Comparison of ENCODE assay signal across 8 cellular contexts in genomic region chr1:120850531-120851421, GRCh38. TPM values are rescaled to one million over a fixed set of nuclear protein-coding genes. Genes with fewer than 3 reads are reported as not detected.
DNase-seq lines count a peak whose midpoint lies in the region; ATAC-seq and TF ChIP-seq lines count a peak whose summit lies in the region.
"Not testable (repeated sequence)": the region's sequence is repeated elsewhere in the genome, so short reads cannot be mapped to it uniquely, and the experiment has no call there.

No MANE protein-coding gene starts in this region.

- intact Hi-C loops in activated CD4-positive, alpha-beta T cell treated with anti-CD3 and anti-CD28 coated beads, Interleukin-2, amount 10 ng/mL, durations not matched to agents 24 days and 14 days (cut with micrococcal nuclease) = not testable (repeated sequence)

- H3K27me3 ChIP-seq in BJ (ENCODE audit: control insufficient read depth, insufficient read depth, low read length) = not testable (repeated sequence)

- ATAC-seq in GM19324 (IDR thresholded peaks at IDR 0.05; ENCODE audit: low FRiP score, unreplicated experiment) (peak; percentile 93), HG03575 (IDR thresholded peaks at IDR 0.05; ENCODE audit: extremely low read depth, insufficient number of reproducible peaks, low FRiP score, unreplicated experiment) (peak; percentile 79), left lobe of liver (peak; percentile 82)

- not testable (repeated sequence) for H3K27me3 Mint-ChIP-seq in activated CD4-positive, alpha-beta T cell treated with anti-CD3 and anti-CD28 coated beads, Interleukin-2, amount 10 ng/mL, durations not matched to agents 24 days and 14 days

- H3K4me3 Mint-ChIP-seq in activated CD4-positive, alpha-beta T cell treated with anti-CD3 and anti-CD28 coated beads, Interleukin-2, amount 10 ng/mL, durations not matched to agents 24 days and 14 days = peak overlapping the region; percentile 88

- H3K36me3 Mint-ChIP-seq in activated CD4-positive, alpha-beta T cell treated with anti-CD3 and anti-CD28 coated beads, Interleukin-2, amount 10 ng/mL, durations not matched to agents 24 days and 14 days (ENCODE audit: low read depth) = not testable (repeated sequence)

- POLR2A ChIA-PET in BJ (lab: Charles Lee) = not testable (repeated sequence)

- not testable (repeated sequence) for H3K36me3 ChIP-seq in BJ (ENCODE audit: control insufficient read depth, insufficient read depth, low read length)

- not testable (repeated sequence) for TF ChIP-seq CTCF in BJ (IDR thresholded peaks at IDR 0.05; ENCODE audit: insufficient read depth, low read depth, low read length); choroid plexus epithelial cell (conservative IDR thresholded peaks at IDR 0.05; ENCODE audit: low read depth, low read length)

- CTCF ChIA-PET in BJ (lab: Yijun Ruan, JAX) = not testable (repeated sequence)

- H3K4me1 Mint-ChIP-seq in activated CD4-positive, alpha-beta T cell treated with anti-CD3 and anti-CD28 coated beads, Interleukin-2, amount 10 ng/mL, durations not matched to agents 24 days and 14 days = not testable (repeated sequence)

- H3K4me3 ChIP-seq in BJ (ENCODE audit: low read depth, low read length) (peak overlapping the region; percentile 36), choroid plexus epithelial cell (ENCODE audit: low read depth, low read length) (peak overlapping the region; percentile 50)

- H3K9me3 Mint-ChIP-seq in activated CD4-positive, alpha-beta T cell treated with anti-CD3 and anti-CD28 coated beads, Interleukin-2, amount 10 ng/mL, durations not matched to agents 24 days and 14 days = not testable (repeated sequence)

- H3K27ac Mint-ChIP-seq in activated CD4-positive, alpha-beta T cell treated with anti-CD3 and anti-CD28 coated beads, Interleukin-2, amount 10 ng/mL, durations not matched to agents 24 days and 14 days = peak overlapping the region; percentile 97

- DNase-seq in BJ (ENCODE audit: low read depth) (peak; percentile 49), NCI-H82 (lab: John Stamatoyannopoulos, UW) (peak; percentile 97), choroid plexus epithelial cell (ENCODE audit: low read depth) (peak; percentile 99), left lobe of liver (ENCODE audit: low spot score) (peak; percentile 89)
- peak; percentile 93 for DNase-seq in activated CD4-positive, alpha-beta T cell treated with anti-CD3 and anti-CD28 coated beads, Interleukin-2, amount 10 ng/mL, durations not matched to agents 24 days and 14 days
- peak; percentile 66 to 71 for DNase-seq in stimulated activated CD4-positive, alpha-beta T cell treated with anti-CD3 and anti-CD28 coated beads, Interleukin-15, amount 100 ng/mL, for 48 hours (ENCODE audit: low read depth in 2 of 2)

RNA-seq across cellular contexts. Expression of gene PPIAL4A, which starts 38.8 kb away (rescaled TPM):
- not detected in 2 replicates for polyA plus RNA-seq in BJ (2011; rRNA removed)
- polyA minus RNA-seq in BJ (2011; rRNA and poly(A)+ RNA removed) = not detected in 2 replicates
- not detected in 2 replicates for total RNA-seq in activated CD4-positive, alpha-beta T cell treated with anti-CD3 and anti-CD28 coated beads, Interleukin-2, amount 10 ng/mL, durations not matched to agents 24 days and 14 days
- not detected for total RNA-seq in left lobe of liver

Comparison
In these comparisons a context has a peak if more than half of its experiments do, and no peak if none do; other contexts are left out.
1. Peak in every context shown above with its lines: DNase-seq, ATAC-seq and H3K4me3 ChIP-seq.
2. DNase-seq: peak in every context shown above with its lines; median percentile 99 in choroid plexus epithelial cell; 97 in NCI-H82; 93 in activated CD4-positive, alpha-beta T cell treated with anti-CD3 and anti-CD28 coated beads, Interleukin-2, amount 10 ng/mL, durations not matched to agents 24 days and 14 days; 89 in left lobe of liver; 68 in stimulated activated CD4-positive, alpha-beta T cell treated with anti-CD3 and anti-CD28 coated beads, Interleukin-15, amount 100 ng/mL, for 48 hours; 49 in BJ.